11 cellular contexts compared by ENCODE assay signal in the genomic region with DNA sequence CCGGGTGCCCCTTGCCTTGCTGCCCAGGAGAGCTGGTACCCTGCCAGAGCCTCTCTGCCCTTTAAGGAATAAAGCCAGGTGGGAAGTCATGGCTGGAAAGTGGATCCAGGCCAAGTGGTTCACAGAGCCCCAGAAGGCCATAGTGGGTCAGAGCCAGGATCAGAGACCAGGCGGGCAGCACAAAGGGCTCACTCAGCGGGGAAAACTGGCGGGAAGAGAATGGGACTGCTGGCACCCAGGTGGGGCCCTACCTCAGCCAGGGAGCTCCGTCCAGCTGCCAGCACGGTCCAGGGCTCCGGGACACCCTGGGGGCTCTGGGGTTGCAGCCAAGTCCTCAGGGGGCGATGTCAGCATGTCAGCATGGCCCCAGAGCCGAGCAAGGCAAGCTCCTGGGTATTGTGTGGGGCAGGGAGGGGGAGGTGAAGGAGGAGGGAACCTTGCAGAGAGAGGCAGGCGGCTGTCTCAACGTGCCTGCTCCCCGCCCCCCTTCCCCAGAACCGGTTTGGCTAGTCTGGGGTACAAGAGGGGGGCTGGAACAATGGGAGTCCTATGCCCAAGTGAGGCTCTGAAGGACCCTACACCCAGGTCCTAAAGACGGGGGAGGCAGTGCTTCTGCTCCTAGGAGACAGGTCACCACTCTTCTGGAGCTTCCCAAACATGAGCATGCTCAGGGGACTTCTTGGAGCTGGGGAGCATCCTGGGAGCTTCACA. TPM values are rescaled to one million over a fixed set of nuclear protein-coding genes. Genes with fewer than 3 reads are reported as not detected.
DNase-seq lines count a peak whose midpoint lies in the region; ATAC-seq, FAIRE-seq and TF ChIP-seq lines count a peak whose summit lies in the region.
"Had no signal": no experiment of that assay in that cellular context is flagged by ENCODE, and none has a peak within 500 bp of the region (broad histone marks: within the 10 kb centered on the region; RNA-seq: fewer than 3 reads in every experiment).

A gene (minus strand): TSS at position 402 of the 711 bp plus-strand sequence. CDS start 3,598 bp downstream, outside the sequence.

- no peaks in the 10 kb centered on the region for H3K27me3 Mint-ChIP-seq in Calu3 (ENCODE audit: unreplicated experiment)
- H3K27me3 Mint-ChIP-seq in natural killer cell treated with Interleukin-12 subunit alpha and Interleukin-12 subunit beta and Interleukin-15 and Interleukin-18, amount 100 ng/mL, for 72 hours, result no peaks in the 10 kb centered on the region

- H3K36me3 Mint-ChIP-seq in Calu3 (ENCODE audit: insufficient read depth, unreplicated experiment), result peaks cover 19% of the 10 kb centered on the region
- H3K36me3 Mint-ChIP-seq in natural killer cell treated with Interleukin-12 subunit alpha and Interleukin-12 subunit beta and Interleukin-15 and Interleukin-18, amount 100 ng/mL, for 72 hours, result no peaks in the 10 kb centered on the region

- FAIRE-seq in bronchial epithelial cell (lab: Jason Lieb, UNC), result no peak

- ATAC-seq in natural killer cell treated with Interleukin-12 subunit alpha and Interleukin-12 subunit beta and Interleukin-15 and Interleukin-18, amount 100 ng/mL, for 72 hours, result no peak
- ATAC-seq in GM21786 (IDR thresholded peaks at IDR 0.05; ENCODE audit: unreplicated experiment), result no peak

- H3K4me1 Mint-ChIP-seq in Calu3 (ENCODE audit: low read depth, unreplicated experiment), result peaks cover 42% of the 10 kb centered on the region
- H3K4me1 Mint-ChIP-seq in natural killer cell treated with Interleukin-12 subunit alpha and Interleukin-12 subunit beta and Interleukin-15 and Interleukin-18, amount 100 ng/mL, for 72 hours (ENCODE audit: low read depth in 2 of 2), result peaks cover 8 to 9% of the 10 kb centered on the region in 2 donors

- H3K27me3 ChIP-seq in bronchial epithelial cell (ENCODE audit: control insufficient read depth, insufficient read depth, low read length), result no peaks in the 10 kb centered on the region

- intact Hi-C loops in Calu3 (cut with micrococcal nuclease; ENCODE audit: unreplicated experiment), result no loop called here

- no peak for TF ChIP-seq CTCF in Calu3 (IDR thresholded peaks at IDR 0.05; ENCODE audit: unreplicated experiment)
- no peak for TF ChIP-seq CTCF in bronchial epithelial cell (IDR thresholded peaks at IDR 0.05; ENCODE audit: insufficient read depth, low read length, severe bottlenecking)

- CTCF ChIA-PET in Calu3 (lab: Charles Lee), result no interaction called here

- H3K4me3 ChIP-seq in bronchial epithelial cell (ENCODE audit: low read depth, low read length), result peak within 1 kb of the TSS; percentile 34

- DNase-seq in Calu3, result peak; percentile 77
- peak; percentile 94 for DNase-seq in NCI-H1105 (lab: John Stamatoyannopoulos, UW)
- peak; percentile 41 for DNase-seq in bronchial epithelial cell (ENCODE audit: low read depth)
- no peak for DNase-seq in natural killer cell treated with Interleukin-12 subunit alpha and Interleukin-12 subunit beta and Interleukin-15 and Interleukin-18, amount 100 ng/mL, for 72 hours (ENCODE audit: low spot score)
- DNase-seq in inferior parietal cortex (ENCODE audit: extremely low spot score), result no peak
- DNase-seq in C1 segment of cervical spinal cord (lab: John Stamatoyannopoulos, UW), result no peak
- DNase-seq in NCI-H82 treated with DMSO at 0.1 percent for 48 hours (lab: John Stamatoyannopoulos, UW; ENCODE audit: unreplicated experiment), result no peak
- DNase-seq: effector memory CD4-positive, alpha-beta T cell; midbrain; MV-4-11 had no signal

- no peaks in the 10 kb centered on the region for H3K9me3 Mint-ChIP-seq in Calu3 (ENCODE audit: low read depth, unreplicated experiment)
- H3K9me3 Mint-ChIP-seq in natural killer cell treated with Interleukin-12 subunit alpha and Interleukin-12 subunit beta and Interleukin-15 and Interleukin-18, amount 100 ng/mL, for 72 hours, result no peaks in the 10 kb centered on the region

- H3K4me3 Mint-ChIP-seq in Calu3 (ENCODE audit: low read depth, unreplicated experiment), result peak within 1 kb of the TSS; percentile 58
- no peak within 1 kb of the TSS for H3K4me3 Mint-ChIP-seq in natural killer cell treated with Interleukin-12 subunit alpha and Interleukin-12 subunit beta and Interleukin-15 and Interleukin-18, amount 100 ng/mL, for 72 hours

- no peak within 1 kb of the TSS for H3K27ac Mint-ChIP-seq in Calu3 (ENCODE audit: unreplicated experiment)
- no peak within 1 kb of the TSS for H3K27ac Mint-ChIP-seq in natural killer cell treated with Interleukin-12 subunit alpha and Interleukin-12 subunit beta and Interleukin-15 and Interleukin-18, amount 100 ng/mL, for 72 hours

- TSS peak; percentile 31 for BruUV-seq in Calu3 (replicated peaks; lab: Mats Ljungman, UMichigan)

- H3K36me3 ChIP-seq in bronchial epithelial cell (ENCODE audit: control insufficient read depth, insufficient read depth, low read length), result no peaks in the 10 kb centered on the region

RNA-seq across cellular contexts. Expression of the gene that starts here (rescaled TPM):
- total RNA-seq in Calu3 (2022), result 16.6 and 17.2 TPM in 2 replicates
- 3.2 and 6.1 TPM in 2 replicates for total RNA-seq in bronchial epithelial cell
- total RNA-seq in natural killer cell treated with Interleukin-12 subunit alpha and Interleukin-12 subunit beta and Interleukin-15 and Interleukin-18, amount 100 ng/mL, for 72 hours, result 10 to 100 TPM; 13.0 to 14.0 TPM

Comparison
In these comparisons a context has a peak if more than half of its experiments do, and no peak if none do; other contexts are left out.
1. DNase-seq: peak in Calu3 (single experiment), NCI-H1105 (single experiment) and bronchial epithelial cell (single experiment); none in natural killer cell treated with Interleukin-12 subunit alpha and Interleukin-12 subunit beta and Interleukin-15 and Interleukin-18, amount 100 ng/mL, for 72 hours (single experiment), inferior parietal cortex (single experiment), C1 segment of cervical spinal cord (0 of 14) and NCI-H82 treated with DMSO at 0.1 percent for 48 hours (single experiment).